33 cellular contexts compared by ENCODE assay signal in genomic region chr11:112451250-112451649, GRCh38.
"Had no signal": no experiment of that assay in that cellular context is flagged by ENCODE, and none has a peak within 500 bp of the region (broad histone marks: within the 10 kb centered on the region; RNA-seq: fewer than 3 reads in every experiment).

No MANE protein-coding gene starts in this region.

- DNase-seq: Karpas-422, Kasumi-1, MG63, MM.1S, MV-4-11, NCI-H1048, NCI-H1092, NCI-H1105, NCI-H1105 treated with DMSO at 0.1 percent for 48 hours, NCI-H1417, NCI-H1417 treated with DMSO at 0.1 percent for 48 hours, NCI-H1436, NCI-H1436 treated with DMSO at 0.1 percent for 48 hours, NCI-H146, NCI-H1694, NCI-H1694 treated with DMSO at 0.1 percent for 48 hours, NCI-H187, NCI-H187 treated with DMSO at 0.1 percent for 48 hours, NCI-H1930, NCI-H2029, NCI-H2029 treated with DMSO at 0.1 percent for 48 hours, NCI-H2081, NCI-H2081 treated with DMSO at 0.1 percent for 48 hours, NCI-H2107, NCI-H2171, NCI-H2171 treated with DMSO at 0.1 percent for 48 hours, NCI-H2227 treated with DMSO at 0.1 percent for 48 hours, NCI-H226, NCI-H345, NCI-H446, NCI-H446 treated with DMSO at 0.1 percent for 48 hours, NCI-H510A, NCI-H510A treated with DMSO at 0.1 percent for 48 hours had no signal

- H3K27me3 ChIP-seq: MG63 had no signal

- H3K4me3 ChIP-seq: MG63 had no signal

- H3K36me3 ChIP-seq: MG63 had no signal
